ENCODE assay signal across 13 cellular contexts in genomic region chr17:58665946-58666857, GRCh38. TPM values are rescaled to one million over a fixed set of nuclear protein-coding genes. Genes with fewer than 3 reads are reported as not detected.
DNase-seq lines count a peak whose midpoint lies in the region; ATAC-seq and TF ChIP-seq lines count a peak whose summit lies in the region.
"Had no signal": no experiment of that assay in that cellular context is flagged by ENCODE, and none has a peak within 500 bp of the region (broad histone marks: within the 10 kb centered on the region; RNA-seq: fewer than 3 reads in every experiment).

No MANE protein-coding gene starts in this region.

- H3K9me3 Mint-ChIP-seq in type B pancreatic cell, result peaks cover 4% of the 10 kb centered on the region
- H3K9me3 Mint-ChIP-seq: activated T-helper 2 cell treated with anti-CD3 and anti-CD28 coated beads, Interferon-gamma antibody, Interleukin-2, Interleukin-4, amounts not matched to agents 10 μg/mL and 5 μg/mL and 100 μg/mL, durations not matched to agents 14 hours and 24 hours and 36 hours had no signal

- H3K36me3 ChIP-seq in heart left ventricle, result no peaks in the 10 kb centered on the region
- H3K36me3 ChIP-seq in right atrium auricular region, result no peaks in the 10 kb centered on the region
- no peaks in the 10 kb centered on the region for H3K36me3 ChIP-seq in right lobe of liver

- no peaks in the 10 kb centered on the region for H3K36me3 Mint-ChIP-seq in type B pancreatic cell

- no peaks in the 10 kb centered on the region for H3K27me3 Mint-ChIP-seq in type B pancreatic cell

- TF ChIP-seq POLR2A in heart left ventricle (IDR thresholded peaks at IDR 0.05) (no peak), right lobe of liver (IDR thresholded peaks at IDR 0.05) (no peak)

- peak overlapping the region in 7 of 12 donors; percentile 4 to 45 (median 36) for H3K4me3 ChIP-seq in heart left ventricle
- H3K4me3 ChIP-seq in right atrium auricular region, result no peak overlapping the region
- peak overlapping the region in 2 of 3 donors; percentile 16 to 21 for H3K4me3 ChIP-seq in right lobe of liver
- H3K4me3 ChIP-seq: GM23248 had no signal

- WGBS in heart left ventricle, 4 donors, result 88 to 94% (median 92%) methylated on average over 25 of the region's 25 CpGs
- 85% methylated on average over 21 of the region's 25 CpGs for whole genome bisulfite sequencing in right lobe of liver (ENCODE audit: insufficient coverage, low coverage, low lambda C conversion rate, missing lambda C conversion rate)

- no peak for ATAC-seq in heart left ventricle
- no peak for ATAC-seq in right lobe of liver
- no peak for ATAC-seq in HG02981 (IDR thresholded peaks at IDR 0.05; ENCODE audit: unreplicated experiment)

- no peaks in the 10 kb centered on the region for H3K9me3 ChIP-seq in heart left ventricle
- no peaks in the 10 kb centered on the region for H3K9me3 ChIP-seq in right atrium auricular region
- no peaks in the 10 kb centered on the region for H3K9me3 ChIP-seq in right lobe of liver
- H3K9me3 ChIP-seq: SK-N-SH had no signal

- intact Hi-C loops in heart left ventricle (cut with DNase I) (no loop called here), right lobe of liver (cut with DNase I) (no loop called here)

- H3K27ac ChIP-seq in heart left ventricle, result peak overlapping the region in 5 of 12 donors; percentile 12 to 79 (median 56)
- no peak overlapping the region for H3K27ac ChIP-seq in right atrium auricular region
- H3K27ac ChIP-seq in VCaP, result peak overlapping the region; percentile 89
- peak overlapping the region in 2 of 3 donors; percentile 22 to 44 for H3K27ac ChIP-seq in right lobe of liver
- H3K27ac ChIP-seq: GM23248 had no signal

- no peak overlapping the region for H3K4me3 Mint-ChIP-seq in type B pancreatic cell

- H3K27ac Mint-ChIP-seq in type B pancreatic cell, result peak overlapping the region; percentile 68
- H3K27ac Mint-ChIP-seq: activated T-helper 2 cell treated with anti-CD3 and anti-CD28 coated beads, Interferon-gamma antibody, Interleukin-2, Interleukin-4, amounts not matched to agents 10 μg/mL and 5 μg/mL and 100 μg/mL, durations not matched to agents 14 hours and 24 hours and 36 hours had no signal

- DNase-seq in heart left ventricle (no peak), right atrium auricular region (ENCODE audit: low spot score) (no peak), right lobe of liver (no peak), type B pancreatic cell (ENCODE audit: extremely low spot score, unreplicated experiment) (no peak), ecto neural progenitor cell (ENCODE audit: low spot score) (no peak)
- no peak for DNase-seq in activated CD4-positive, alpha-beta T cell treated with anti-CD3 and anti-CD28 coated beads for 1 hour
- DNase-seq: effector CD4-positive, alpha-beta T cell; GM23248; SK-N-SH had no signal

- H3K27me3 ChIP-seq in heart left ventricle, result no peaks in the 10 kb centered on the region
- no peaks in the 10 kb centered on the region for H3K27me3 ChIP-seq in right atrium auricular region
- no peaks in the 10 kb centered on the region for H3K27me3 ChIP-seq in right lobe of liver

- peaks cover 18% of the 10 kb centered on the region for H3K4me1 Mint-ChIP-seq in type B pancreatic cell (ENCODE audit: unreplicated experiment)

- TF ChIP-seq CTCF in heart left ventricle (IDR thresholded peaks at IDR 0.05), result no peak
- no peak for TF ChIP-seq CTCF in right atrium auricular region (IDR thresholded peaks at IDR 0.05)
- no peak for TF ChIP-seq CTCF in VCaP (conservative IDR thresholded peaks at IDR 0.05)
- TF ChIP-seq CTCF in right lobe of liver (IDR thresholded peaks at IDR 0.05), result no peak
- no peak for TF ChIP-seq CTCF in type B pancreatic cell (conservative IDR thresholded peaks at IDR 0.05)

- H3K4me1 ChIP-seq in heart left ventricle, result peaks cover 0 to 11% (median 0%) of the 10 kb centered on the region in 12 donors
- no peaks in the 10 kb centered on the region for H3K4me1 ChIP-seq in right atrium auricular region
- no peaks in the 10 kb centered on the region for H3K4me1 ChIP-seq in right lobe of liver

RNA-seq across cellular contexts. Expression of gene TEX14, which starts 25.6 kb away (rescaled TPM):
- total RNA-seq in heart left ventricle, result under 1 TPM in 6 of 9 donors, not detected in 3; 0.08 to 0.36 (median 0.12) TPM
- under 1 TPM; 0.04 to 0.08 TPM for polyA plus RNA-seq in heart left ventricle
- total RNA-seq in right atrium auricular region, result not detected
- total RNA-seq in right lobe of liver, result under 1 TPM in 3 of 6 experiments, not detected in 3; 0.04 to 0.12 (median 0.09) TPM
- 0.17 and 0.34 TPM in 2 replicates for total RNA-seq in type B pancreatic cell (ENCODE audit: low replicate concordance)
- total RNA-seq: GM23248, renal cortical epithelial cell had no signal

RNA-seq across cellular contexts. Expression of gene RAD51C, which starts 26.2 kb away (rescaled TPM):
- 10 to 100 TPM; 17.1 to 48.9 (median 39.6) TPM for total RNA-seq in heart left ventricle
- polyA plus RNA-seq in heart left ventricle, result 10 to 100 TPM; 20.8 to 41.1 TPM
- total RNA-seq in right atrium auricular region, result 10 to 100 TPM; 24.3 to 29.3 TPM
- 10 to 100 TPM in 2 of 6 experiments, 1 to 10 TPM in 4; 6.5 to 22.2 (median 7.9) TPM for total RNA-seq in right lobe of liver
- total RNA-seq in type B pancreatic cell (ENCODE audit: low replicate concordance), result 32.0 and 36.8 TPM in 2 replicates

Comparison
In these comparisons a context has a peak if more than half of its experiments do, and no peak if none do; other contexts are left out.
1. H3K4me3 ChIP-seq: peak in heart left ventricle (7 of 12) and right lobe of liver (2 of 3); none in right atrium auricular region (0 of 2).
2. H3K27ac ChIP-seq: peak in VCaP (single experiment) and right lobe of liver (2 of 3); none in right atrium auricular region (0 of 2).